28 cellular contexts compared by ENCODE assay signal in genomic region chr20:61317966-61318520, GRCh38.
"Had no signal": no experiment of that assay in that cellular context is flagged by ENCODE, and none has a peak within 500 bp of the region (broad histone marks: within the 10 kb centered on the region; RNA-seq: fewer than 3 reads in every experiment).

No MANE protein-coding gene starts in this region.

- H3K4me3 ChIP-seq: lower lobe of right lung, prostate gland, sigmoid colon, uterus had no signal

- DNase-seq: activated CD4-positive, alpha-beta T cell treated with anti-CD3 and anti-CD28 coated beads, Interleukin-2, amount 10 ng/mL, durations not matched to agents 24 days and 14 days; activated CD8-positive, alpha-beta T cell treated with anti-CD3 and anti-CD28 coated beads for 36 hours; activated gamma-delta T cell treated with Interleukin-2 at 50 U/mL for 16 hours; activated naive CD4-positive, alpha-beta T cell treated with anti-CD3 and anti-CD28 coated beads, Interleukin-2, amount 50 U/mL, for 16 hours; activated T-cell treated with anti-CD3 and anti-CD28 coated beads, Interleukin-2, amount 50 U/mL, for 4 hours; amniotic stem cell; caudate nucleus; cortex of kidney; foreskin melanocyte; kidney glomerular epithelial cell; lower lobe of right lung; mesenchymal stem cell; natural killer cell; sigmoid colon; small intestine; stimulated activated CD4-positive, alpha-beta T cell treated with anti-CD3 and anti-CD28 coated beads, Interleukin-1b, Interleukin-23, amount 100 ng/mL, for 48 hours; stimulated activated CD4-positive, alpha-beta T cell treated with anti-CD3 and anti-CD28 coated beads, Interleukin-4, amount 100 ng/mL, for 4 hours; stimulated activated CD8-positive, alpha-beta memory T cell treated with anti-CD3 and anti-CD28 coated beads, Interleukin-4, amount 100 ng/mL, for 48 hours; stimulated activated naive CD8-positive, alpha-beta T cell treated with anti-CD3 and anti-CD28 coated beads, Interleukin-15, amount 100 ng/mL, for 72 hours; substantia nigra; uterus; WERI-Rb-1 had no signal

- H3K36me3 ChIP-seq: lower lobe of right lung, neutrophil, prostate gland, sigmoid colon, uterus, WERI-Rb-1 had no signal

- H3K9me3 ChIP-seq: lower lobe of right lung, neutrophil, prostate gland, sigmoid colon, uterus had no signal

- ATAC-seq: activated CD4-positive, CD25-positive, alpha-beta regulatory T cell treated with anti-CD3 and anti-CD28 coated beads, Interleukin-2, amount 50 U/mL, for 24 hours; activated CD8-positive, alpha-beta T cell treated with anti-CD3 and anti-CD28 coated beads for 36 hours; activated T-cell treated with anti-CD3 and anti-CD28 coated beads, Interleukin-2, amount 50 U/mL, for 4 hours; activated T-helper 17 cell treated with anti-CD3 and anti-CD28 coated beads, Interleukin-2, amount 50 U/mL, for 72 hours; left lobe of liver; lower lobe of right lung; natural killer cell; stimulated activated memory B cell treated with anti-CD40 and anti-IgM and Interleukin-4, amounts not matched to agents 10 μg/mL and 1 μg/mL and 100 μg/mL, for 72 hours; stimulated activated naive CD8-positive, alpha-beta T cell treated with anti-CD3 and anti-CD28 coated beads, Interleukin-15, amount 100 ng/mL, for 72 hours had no signal

- H3K4me1 ChIP-seq: lower lobe of right lung, prostate gland, sigmoid colon, uterus had no signal
